ENCODE assay signal across 9 cellular contexts in the genomic region with DNA sequence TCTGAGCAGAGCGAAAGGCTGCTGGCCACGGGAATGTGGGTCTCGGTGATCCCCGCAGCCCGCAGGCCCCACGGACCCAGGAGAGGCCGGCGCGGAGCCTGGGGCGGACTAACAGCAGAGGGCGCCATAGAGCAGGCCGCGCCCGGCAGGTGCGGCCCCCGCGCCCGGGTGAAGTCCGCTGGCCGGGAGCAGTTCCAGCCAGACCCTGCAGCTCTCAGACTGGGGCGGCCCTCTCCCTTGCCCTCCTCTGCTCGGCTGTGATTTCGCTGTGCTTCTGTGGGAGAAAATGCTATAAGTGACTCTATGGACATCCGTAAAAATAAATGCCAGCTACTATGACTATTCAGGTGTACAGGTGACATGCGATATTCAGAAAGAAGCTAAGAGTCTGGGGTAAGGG. TPM values are rescaled to one million over a fixed set of nuclear protein-coding genes. Genes with fewer than 3 reads are reported as not detected.
DNase-seq lines count a peak whose midpoint lies in the region; ATAC-seq and TF ChIP-seq lines count a peak whose summit lies in the region.
"Had no signal": no experiment of that assay in that cellular context is flagged by ENCODE, and none has a peak within 500 bp of the region (broad histone marks: within the 10 kb centered on the region; RNA-seq: fewer than 3 reads in every experiment).

No MANE protein-coding gene starts in this region.

- H3K9ac ChIP-seq in DND-41 (ENCODE audit: low read depth, low read length), result no peak overlapping the region
- H3K9ac ChIP-seq in parathyroid adenoma, result no peak overlapping the region

- ATAC-seq in DND-41 (ENCODE audit: insufficient read depth, low read depth), result peak; percentile 70
- peak; percentile 75 to 91 for ATAC-seq in upper lobe of left lung (ENCODE audit: low FRiP score in 2 of 2)
- ATAC-seq in HG03139 (IDR thresholded peaks at IDR 0.05; ENCODE audit: unreplicated experiment), result no peak

- H3K79me2 ChIP-seq in DND-41 (ENCODE audit: insufficient read depth, low read length) (no peaks in the 10 kb centered on the region), OCI-LY7 (ENCODE audit: insufficient read depth, low read depth, low read length) (no peaks in the 10 kb centered on the region), parathyroid adenoma (no peaks in the 10 kb centered on the region)

- TF ChIP-seq EP300 in upper lobe of left lung (IDR thresholded peaks at IDR 0.05), result no peak

- H4K20me1 ChIP-seq in DND-41 (ENCODE audit: insufficient read depth, low read length) (no peaks in the 10 kb centered on the region), OCI-LY7 (ENCODE audit: insufficient read depth, low read length) (no peaks in the 10 kb centered on the region)

- peak overlapping the region; percentile 37 for H3K4me2 ChIP-seq in DND-41 (ENCODE audit: insufficient read depth, low read length)
- H3K4me2 ChIP-seq in OCI-LY7 (ENCODE audit: low read length), result peak overlapping the region; percentile 64
- H3K4me2 ChIP-seq in parathyroid adenoma (ENCODE audit: low read length), result peak overlapping the region; percentile 43

- H3K9me2 ChIP-seq in OCI-LY7 (ENCODE audit: insufficient read depth, low read length), result no peaks in the 10 kb centered on the region

- CTCF ChIA-PET in OCI-LY7 (lab: Charles Lee; ENCODE audit: unreplicated experiment), result interaction anchor here (1.1 to 1.7 kb wide), 2 partner anchors 154 to 468 kb away, joined by 3 to 7 read pairs; no protein-coding TSS in a partner anchor

- H3K27ac ChIP-seq in DND-41 (ENCODE audit: low read length), result no peak overlapping the region
- no peak overlapping the region for H3K27ac ChIP-seq in OCI-LY7 (ENCODE audit: low read depth, low read length, poor library complexity, severe bottlenecking)
- H3K27ac ChIP-seq in parathyroid adenoma, result no peak overlapping the region
- no peak overlapping the region for H3K27ac ChIP-seq in upper lobe of left lung
- H3K27ac ChIP-seq: SJSA1 had no signal

- POLR2A ChIA-PET in OCI-LY7 (lab: Charles Lee), result interaction anchor here (0.6 to 0.7 kb wide), 3 partner anchors 11 to 435 kb away, joined by 3 to 4 read pairs (median 4); no protein-coding TSS in a partner anchor

- peak overlapping the region; percentile 41; the same call in 1 of the 2 replicates for H2AFZ ChIP-seq in DND-41 (ENCODE audit: low read depth, low read length)
- H2AFZ ChIP-seq in OCI-LY7 (ENCODE audit: low read length), result peak overlapping the region; percentile 48; the same call in 1 of the 2 replicates
- peak overlapping the region; percentile 45 for H2AFZ ChIP-seq in parathyroid adenoma

- H3K36me3 ChIP-seq in DND-41 (ENCODE audit: insufficient read depth, low read length) (no peaks in the 10 kb centered on the region), OCI-LY7 (ENCODE audit: insufficient read depth, low read length) (no peaks in the 10 kb centered on the region), parathyroid adenoma (ENCODE audit: control insufficient read depth, insufficient read depth, low read length) (no peaks in the 10 kb centered on the region), upper lobe of left lung (no peaks in the 10 kb centered on the region)
- H3K36me3 ChIP-seq: SJSA1 had no signal

- 5% methylated on average over 12 to 25 of the region's 25 CpGs for WGBS in upper lobe of left lung, 2 donors

- peaks cover 19% of the 10 kb centered on the region for H3K4me1 ChIP-seq in DND-41 (ENCODE audit: insufficient read depth, low read length)
- H3K4me1 ChIP-seq in OCI-LY7 (ENCODE audit: insufficient read depth, low read length, poor library complexity, severe bottlenecking), result no peaks in the 10 kb centered on the region
- H3K4me1 ChIP-seq in parathyroid adenoma, result no peaks in the 10 kb centered on the region
- H3K4me1 ChIP-seq in upper lobe of left lung, result peaks cover 6 to 15% (median 13%) of the 10 kb centered on the region in 4 donors

- TF ChIP-seq CTCF in DND-41 (IDR thresholded peaks at IDR 0.05; ENCODE audit: borderline replicate concordance, extremely low read depth, low read length, poor library complexity, severe bottlenecking), result peak; percentile 89
- TF ChIP-seq CTCF in HFF-Myc (IDR thresholded peaks at IDR 0.05; ENCODE audit: low read depth, low read length, missing control alignments), result peak; percentile 92
- TF ChIP-seq CTCF in OCI-LY7 (conservative IDR thresholded peaks at IDR 0.05; ENCODE audit: low read length), result peak; percentile 88
- peak; percentile 90 for TF ChIP-seq CTCF in fibroblast of villous mesenchyme (IDR thresholded peaks at IDR 0.05; ENCODE audit: insufficient read depth, low read depth, low read length)
- peak; percentile 74 for TF ChIP-seq CTCF in parathyroid adenoma (IDR thresholded peaks at IDR 0.05)
- TF ChIP-seq CTCF in upper lobe of left lung (IDR thresholded peaks at IDR 0.05), result peak; percentile 74 to 92 (median 82)

- H3K4me3 ChIP-seq in DND-41 (ENCODE audit: low read depth in 1 of 2, low read length in 2 of 2) (no peak overlapping the region), HFF-Myc (replicated peaks; ENCODE audit: low read depth, low read length) (no peak overlapping the region), OCI-LY7 (ENCODE audit: low read depth, low read length, poor library complexity, severe bottlenecking) (no peak overlapping the region), fibroblast of villous mesenchyme (ENCODE audit: low read depth, low read length) (peak overlapping the region; percentile 38), parathyroid adenoma (ENCODE audit: low read depth, low read length) (peak overlapping the region; percentile 9), upper lobe of left lung (peak overlapping the region in 3 of 4 donors; percentile 6 to 38 (median 31))
- H3K4me3 ChIP-seq: SJSA1 had no signal

- H3K27me3 ChIP-seq in DND-41 (ENCODE audit: insufficient read depth, low read length, poor library complexity) (peaks cover 7% of the 10 kb centered on the region), parathyroid adenoma (ENCODE audit: control insufficient read depth, insufficient read depth, low read length) (no peaks in the 10 kb centered on the region), upper lobe of left lung (peaks cover 0 to 4% (median 2%) of the 10 kb centered on the region in 4 donors)

- DNase-seq in DND-41 (peak; percentile 46), HFF-Myc (ENCODE audit: extremely low read depth, low read depth) (no peak), OCI-LY7 (ENCODE audit: low spot score) (peak; percentile 63), activated T-helper 1 cell treated with Interleukin-2 at 50 U/mL for 16 hours (ENCODE audit: low read depth) (peak; percentile 41), fibroblast of villous mesenchyme (ENCODE audit: low read depth) (peak; percentile 25), upper lobe of left lung (peak; percentile 51 to 93)

- intact Hi-C loops in OCI-LY7 (cut with micrococcal nuclease; ENCODE audit: unreplicated experiment), result loop anchor here (1.0 kb wide), 1 partner anchor 154 kb away; no protein-coding TSS in a partner anchor

- no TSS peak for BruUV-seq in OCI-LY7 (replicated peaks; lab: Mats Ljungman, UMichigan)

- no peak for TF ChIP-seq POLR2A in upper lobe of left lung (IDR thresholded peaks at IDR 0.05)

- no peaks in the 10 kb centered on the region for H3K9me3 ChIP-seq in DND-41 (ENCODE audit: insufficient read depth, low read length, severe bottlenecking)
- no peaks in the 10 kb centered on the region for H3K9me3 ChIP-seq in OCI-LY7 (ENCODE audit: low read length)
- no peaks in the 10 kb centered on the region for H3K9me3 ChIP-seq in parathyroid adenoma (ENCODE audit: control insufficient read depth, low read length)
- H3K9me3 ChIP-seq in upper lobe of left lung, result no peaks in the 10 kb centered on the region
- H3K9me3 ChIP-seq: SJSA1 had no signal

RNA-seq across cellular contexts. Expression of gene GSX1, which starts 37.7 kb away (rescaled TPM):
- not detected in 2 replicates for total RNA-seq in OCI-LY7 (2014; rRNA removed; shearing (Covaris generic))
- total RNA-seq in OCI-LY7 (2022), result not detected in 2 replicates
- not detected in 2 replicates for total RNA-seq in fibroblast of villous mesenchyme
- total RNA-seq in upper lobe of left lung, result not detected
- total RNA-seq: SJSA1 had no signal

Comparison
In these comparisons a context has a peak if more than half of its experiments do, and no peak if none do; other contexts are left out.
1. H3K4me3 ChIP-seq: peak in fibroblast of villous mesenchyme (single experiment), parathyroid adenoma (single experiment) and upper lobe of left lung (3 of 4); none in DND-41 (0 of 2), HFF-Myc (single experiment) and OCI-LY7 (single experiment).
2. Peak in every context shown above with its lines, with median percentiles within 50 percentile points of each other: H2AFZ ChIP-seq, H3K4me2 ChIP-seq and CTCF ChIP-seq.